In the genomic region with DNA sequence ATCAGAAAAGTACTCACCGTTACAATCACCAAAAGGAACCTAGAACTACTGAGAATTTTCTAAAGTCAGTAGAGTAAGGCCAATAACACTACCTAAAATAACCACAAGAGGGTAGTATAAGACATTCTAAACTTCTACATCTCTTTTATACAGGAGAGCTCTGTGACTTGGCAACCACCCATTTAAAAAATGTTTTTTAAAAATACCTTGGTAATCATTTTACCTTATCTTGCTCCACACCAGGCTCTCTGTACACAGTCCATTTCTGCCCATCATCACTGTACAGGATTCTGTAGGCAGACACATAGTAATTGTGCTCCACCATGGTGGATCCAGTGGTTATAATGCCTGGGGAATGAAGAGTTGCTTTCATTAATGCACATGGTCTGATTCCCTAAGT, we compare ENCODE assay signal across 8 cellular contexts. TPM values are rescaled to one million over a fixed set of nuclear protein-coding genes. Genes with fewer than 3 reads are reported as not detected.
A peak's percentile ranks its signal among the peaks of the same experiment; 100 is the strongest.
DNase-seq lines count a peak whose midpoint lies in the region; ATAC-seq and TF ChIP-seq lines count a peak whose summit lies in the region.

No MANE protein-coding gene starts in this region.

- peak; percentile 76 for TF ChIP-seq CTCF in RWPE2 (IDR thresholded peaks at IDR 0.05; ENCODE audit: poor library complexity, severe bottlenecking)
- TF ChIP-seq CTCF in nephron (IDR thresholded peaks at IDR 0.05; ENCODE audit: unreplicated experiment in 3 of 3): peak; percentile 63 to 84 (median 65)

- H3K4me3 Mint-ChIP-seq in activated T-cell treated with anti-CD3 and anti-CD28 coated beads, Interleukin-2, amount 50 U/mL, for 72 hours: no peak overlapping the region
- no peak overlapping the region for H3K4me3 Mint-ChIP-seq in nephron

- no peaks in the 10 kb centered on the region for H3K27me3 ChIP-seq in RWPE2 (ENCODE audit: insufficient read depth, poor library complexity, severe bottlenecking)

- H3K9me3 ChIP-seq in RWPE2 (ENCODE audit: severe bottlenecking): no peaks in the 10 kb centered on the region

- H3K36me3 ChIP-seq in RWPE2 (ENCODE audit: low read depth): peaks cover 98% of the 10 kb centered on the region

- H3K9me3 Mint-ChIP-seq in activated T-cell treated with anti-CD3 and anti-CD28 coated beads, Interleukin-2, amount 50 U/mL, for 72 hours: no peaks in the 10 kb centered on the region
- H3K9me3 Mint-ChIP-seq in nephron: no peaks in the 10 kb centered on the region

- no peak overlapping the region for H3K27ac Mint-ChIP-seq in activated T-cell treated with anti-CD3 and anti-CD28 coated beads, Interleukin-2, amount 50 U/mL, for 72 hours
- peak overlapping the region in 1 of 3 experiments; percentile 57 for H3K27ac Mint-ChIP-seq in nephron

- H3K4me3 ChIP-seq in RWPE2 (ENCODE audit: severe bottlenecking): no peak overlapping the region

- H3K36me3 Mint-ChIP-seq in activated T-cell treated with anti-CD3 and anti-CD28 coated beads, Interleukin-2, amount 50 U/mL, for 72 hours (ENCODE audit: insufficient read depth in 2 of 2): no peaks in the 10 kb centered on the region
- H3K36me3 Mint-ChIP-seq in nephron (ENCODE audit: low read depth): peaks cover 44% of the 10 kb centered on the region

- no peaks in the 10 kb centered on the region for H3K4me1 Mint-ChIP-seq in activated T-cell treated with anti-CD3 and anti-CD28 coated beads, Interleukin-2, amount 50 U/mL, for 72 hours (ENCODE audit: low read depth)
- H3K4me1 Mint-ChIP-seq in nephron: no peaks in the 10 kb centered on the region

- no peaks in the 10 kb centered on the region for H3K4me1 ChIP-seq in RWPE2 (ENCODE audit: insufficient read depth, poor library complexity, severe bottlenecking)

- peak; percentile 65 to 71 for ATAC-seq in activated T-cell treated with anti-CD3 and anti-CD28 coated beads, Interleukin-2, amount 50 U/mL, for 72 hours (replicated peaks in 1 of 2)
- ATAC-seq in RWPE2 (ENCODE audit: low read depth): peak; percentile 64

- no peak for DNase-seq in activated T-cell treated with anti-CD3 and anti-CD28 coated beads, Interleukin-2, amount 50 U/mL, for 72 hours
- no peak for DNase-seq in activated T-cell treated with anti-CD3 and anti-CD28 coated beads, Interleukin-2, amount 50 U/mL, for 1 hour
- DNase-seq in HCEC 1CT: peak; percentile 60
- peak; percentile 33 for DNase-seq in LoVo (ENCODE audit: low spot score)
- no peak for DNase-seq in RWPE2 (ENCODE audit: low spot score)
- peak; percentile 73 to 76 for DNase-seq in erythroblast (lab: John Stamatoyannopoulos, UW)
- no peak for DNase-seq in T1000 (lab: John Stamatoyannopoulos, UW)

- peak overlapping the region; percentile 3 for H3K27ac ChIP-seq in RWPE2 (ENCODE audit: poor library complexity, severe bottlenecking)

- no peak for TF ChIP-seq POLR2A in erythroblast (IDR thresholded peaks at IDR 0.05; ENCODE audit: low read length)

- no peaks in the 10 kb centered on the region for H3K27me3 Mint-ChIP-seq in activated T-cell treated with anti-CD3 and anti-CD28 coated beads, Interleukin-2, amount 50 U/mL, for 72 hours (ENCODE audit: low read depth)
- H3K27me3 Mint-ChIP-seq in nephron (ENCODE audit: low read depth): no peaks in the 10 kb centered on the region

RNA-seq across cellular contexts. Expression of a gene that starts 54.4 kb away (rescaled TPM):
- total RNA-seq in activated T-cell treated with anti-CD3 and anti-CD28 coated beads, Interleukin-2, amount 50 U/mL, for 72 hours: 1 to 10 TPM in 1 of 2 donors, under 1 TPM in 1; 0.07 to 1.5 TPM

Comparison
In these comparisons a context has a peak if more than half of its experiments do, and no peak if none do; other contexts are left out.
1. DNase-seq: peak in HCEC 1CT (single experiment), LoVo (single experiment) and erythroblast (2 of 2); none in activated T-cell treated with anti-CD3 and anti-CD28 coated beads, Interleukin-2, amount 50 U/mL, for 72 hours (0 of 2), activated T-cell treated with anti-CD3 and anti-CD28 coated beads, Interleukin-2, amount 50 U/mL, for 1 hour (single experiment), RWPE2 (single experiment) and T1000 (single experiment).